In genomic region chr12:60714141-60714900, GRCh38 we compare ENCODE assay signal across 23 cellular contexts.
"Had no signal": no experiment of that assay in that cellular context is flagged by ENCODE, and none has a peak within 500 bp of the region (broad histone marks: within the 10 kb centered on the region; RNA-seq: fewer than 3 reads in every experiment).

No MANE protein-coding gene starts in this region.

- H3K9me3 ChIP-seq: Peyer's patch, SJSA1 had no signal

- H3K36me3 ChIP-seq: Peyer's patch, SJSA1 had no signal

- H3K4me3 ChIP-seq: PC-9, Peyer's patch, SJSA1, SK-N-MC had no signal

- H3K4me1 ChIP-seq: Peyer's patch, SJSA1 had no signal

- H3K27ac ChIP-seq: KMS-11, PC-9, Peyer's patch, SJSA1, SK-N-MC had no signal

- ATAC-seq: Right ventricle myocardium inferior had no signal

- H3K4me2 ChIP-seq: KMS-11, PC-9 had no signal

- H3K9ac ChIP-seq: KMS-11 had no signal

- DNase-seq: IMR-90; Kasumi-1; NCI-H1092; NCI-H1105 treated with DMSO at 0.1 percent for 48 hours; NCI-H1417 treated with DMSO at 0.1 percent for 48 hours; NCI-H146; NCI-H1694 treated with DMSO at 0.1 percent for 48 hours; NCI-H1930; NCI-H2081; NCI-H2107; NCI-H2227 treated with DMSO at 0.1 percent for 48 hours; NCI-H524 treated with DMSO at 0.1 percent for 48 hours; NCI-H69; NCI-H774; NK-92 treated with Interleukin-12 subunit alpha and Interleukin-12 subunit beta, amount 100 ng/mL, for 24 hours; OCI-M1; PC-9; Peyer's patch; SIG-M5 had no signal

- H3K27me3 ChIP-seq: Peyer's patch, SJSA1 had no signal
